Comparison of ENCODE assay signal across 1 cellular context in genomic region chr11:118659956-118660645, GRCh38.
TF ChIP-seq lines count a peak whose summit lies in the region.

No MANE protein-coding gene starts in this region.

TF ChIP-seq in H1, 55 proteins besides CTCF, POLR2A, EP300 and RAD21:
- no peak; the same call in 1 of the 2 replicates for TF ChIP-seq ATF2 (IDR thresholded peaks at IDR 0.05; ENCODE audit: low read length)
- TF ChIP-seq CTBP2 (IDR thresholded peaks at IDR 0.05; ENCODE audit: borderline replicate concordance, insufficient read depth, insufficient read length, low read length), result peak; percentile 4
- no peak for TF ChIP-seq GTF2F1 (IDR thresholded peaks at IDR 0.05; ENCODE audit: borderline replicate concordance, low read depth, low read length)
